ENCODE assay signal across 14 cellular contexts in the genomic region with DNA sequence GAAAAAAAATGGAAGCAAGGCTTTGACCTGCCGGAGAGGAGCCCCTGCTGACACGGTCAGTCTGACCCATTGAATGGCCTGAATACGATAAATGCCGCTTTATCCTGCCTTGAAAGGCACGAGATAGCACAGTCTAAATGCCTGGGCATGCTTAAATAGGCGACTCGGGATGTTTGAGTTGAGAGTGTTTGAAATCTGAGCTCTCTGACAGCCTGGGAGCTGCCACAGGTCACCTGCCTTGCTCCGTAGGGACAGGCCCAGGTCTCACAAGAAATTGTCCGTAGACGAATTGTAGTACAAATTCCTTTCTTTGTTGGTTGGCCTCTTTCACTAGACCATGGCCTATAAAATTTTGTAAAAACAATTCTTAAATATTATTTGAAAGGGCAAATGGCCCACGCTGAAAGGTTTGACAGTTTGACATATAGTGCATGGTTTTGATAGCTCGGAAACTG.
A peak's percentile ranks its signal among the peaks of the same experiment; 100 is the strongest.
DNase-seq lines count a peak whose midpoint lies in the region; ATAC-seq, FAIRE-seq and TF ChIP-seq lines count a peak whose summit lies in the region.
"Had no signal": no experiment of that assay in that cellular context is flagged by ENCODE, and none has a peak within 500 bp of the region (broad histone marks: within the 10 kb centered on the region; RNA-seq: fewer than 3 reads in every experiment).

No MANE protein-coding gene starts in this region.

- H3K9ac ChIP-seq in fibroblast of lung (ENCODE audit: insufficient read depth, low read length) (no peak overlapping the region), mesenchymal stem cell (ENCODE audit: low read length) (no peak overlapping the region)

- no peaks in the 10 kb centered on the region for H3K9me3 Mint-ChIP-seq in type B pancreatic cell
- H3K9me3 Mint-ChIP-seq: T-helper 1 cell treated with Interleukin-12 subunit alpha and Interleukin-12 subunit beta and Interleukin-4 antibody, amounts not matched to agents 30 μg/mL and 1 μg/mL, for 36 hours had no signal

- no peak overlapping the region for H2BK120ac ChIP-seq in mesenchymal stem cell (ENCODE audit: low read depth, low read length)

- H3K4me3 ChIP-seq in fibroblast of lung (replicated peaks in 1 of 4; ENCODE audit: control extremely low read depth in 1 of 4, insufficient read depth in 1 of 4, low read depth in 3 of 4, low read length in 4 of 4) (peak overlapping the region in 1 of 4 experiments; percentile 6), mesenchymal stem cell (ENCODE audit: insufficient read depth in 1 of 2, low read depth in 1 of 2, low read length in 2 of 2) (no peak overlapping the region)

- peak overlapping the region in 1 of 2 experiments; percentile 23 for H3K18ac ChIP-seq in mesenchymal stem cell (ENCODE audit: low read depth in 1 of 2, low read length in 2 of 2)

- peak overlapping the region; percentile 56 for H4K91ac ChIP-seq in mesenchymal stem cell (ENCODE audit: low read length)

- H3K4ac ChIP-seq in mesenchymal stem cell (ENCODE audit: low read depth in 1 of 2, low read length in 2 of 2), result no peak overlapping the region

- no peaks in the 10 kb centered on the region for H3K27me3 ChIP-seq in fibroblast of lung (ENCODE audit: control insufficient read depth, insufficient read depth, low read length)
- no peaks in the 10 kb centered on the region for H3K27me3 ChIP-seq in mesenchymal stem cell (ENCODE audit: control insufficient read depth in 1 of 2, insufficient read depth in 1 of 2, low read length in 2 of 2)
- H3K27me3 ChIP-seq: dorsolateral prefrontal cortex had no signal

- H3K4me1 ChIP-seq in fibroblast of lung (ENCODE audit: control insufficient read depth, extremely low read depth, insufficient read depth, low read length) (peaks cover 20% of the 10 kb centered on the region), mesenchymal stem cell (ENCODE audit: control insufficient read depth, insufficient read depth, low read depth, low read length) (peaks cover 8% of the 10 kb centered on the region)

- H2BK15ac ChIP-seq in mesenchymal stem cell (ENCODE audit: low read depth, poor library complexity, severe bottlenecking), result no peak overlapping the region

- no peak overlapping the region for H3K23ac ChIP-seq in mesenchymal stem cell (ENCODE audit: low read length in 2 of 2)

- no peak overlapping the region for H4K8ac ChIP-seq in mesenchymal stem cell (ENCODE audit: low read length)

- no peak for FAIRE-seq in frontal cortex (lab: Jason Lieb, UNC)

- no peak overlapping the region for H2AK5ac ChIP-seq in mesenchymal stem cell (ENCODE audit: low read length, severe bottlenecking)

- no peaks in the 10 kb centered on the region for H3K9me3 ChIP-seq in fibroblast of lung (ENCODE audit: control insufficient read depth, insufficient read depth, low read depth, low read length)
- H3K9me3 ChIP-seq in mesenchymal stem cell (ENCODE audit: control insufficient read depth, low read length), result no peaks in the 10 kb centered on the region
- H3K9me3 ChIP-seq: neutrophil had no signal

- no peaks in the 10 kb centered on the region for H4K20me1 ChIP-seq in fibroblast of lung (ENCODE audit: control insufficient read depth, extremely low read depth, insufficient read depth, low read length)

- TF ChIP-seq CTCF in fibroblast of lung (conservative IDR thresholded peaks at IDR 0.05 in 1 of 2, IDR thresholded peaks at IDR 0.05 in 1 of 2; ENCODE audit: low read depth in 1 of 2, low read length in 2 of 2) (no peak), type B pancreatic cell (conservative IDR thresholded peaks at IDR 0.05) (no peak)

- H3K79me2 ChIP-seq in fibroblast of lung (ENCODE audit: control insufficient read depth, insufficient read depth, low read length), result peaks cover 49% of the 10 kb centered on the region

- no peaks in the 10 kb centered on the region for H3K27me3 Mint-ChIP-seq in type B pancreatic cell

- DNase-seq in NCI-H510A treated with DMSO at 0.1 percent for 48 hours (lab: John Stamatoyannopoulos, UW) (peak; percentile 30), NCI-H510A (lab: John Stamatoyannopoulos, UW) (no peak), fibroblast of lung (ENCODE audit: low read depth in 2 of 2) (peak in 1 of 2 donors; percentile 20), mesenchymal stem cell (peak; percentile 38), type B pancreatic cell (ENCODE audit: extremely low spot score, unreplicated experiment) (no peak), frontal cortex (ENCODE audit: low spot score in 2 of 2) (no peak), D341Med (ENCODE audit: low spot score) (no peak)
- DNase-seq: dorsolateral prefrontal cortex, NCI-H1092 treated with DMSO at 0.1 percent for 48 hours had no signal

- no peak overlapping the region for H2AFZ ChIP-seq in fibroblast of lung (ENCODE audit: low read length)
- no peak overlapping the region for H2AFZ ChIP-seq in mesenchymal stem cell (ENCODE audit: low read depth, low read length)

- H3K4me1 Mint-ChIP-seq in type B pancreatic cell (ENCODE audit: unreplicated experiment), result peaks cover 68% of the 10 kb centered on the region

- peaks cover 30% of the 10 kb centered on the region for H3K36me3 Mint-ChIP-seq in type B pancreatic cell
- H3K36me3 Mint-ChIP-seq: activated naive CD8-positive, alpha-beta T cell had no signal

- H3K4me3 Mint-ChIP-seq in type B pancreatic cell, result peak overlapping the region; percentile 76
- H3K4me3 Mint-ChIP-seq: activated naive CD8-positive, alpha-beta T cell; T-helper 1 cell treated with Interleukin-12 subunit alpha and Interleukin-12 subunit beta and Interleukin-4 antibody, amounts not matched to agents 30 μg/mL and 1 μg/mL, for 36 hours had no signal

- H3K4me2 ChIP-seq in fibroblast of lung (ENCODE audit: extremely low read depth, insufficient read depth, low read length) (peak overlapping the region; percentile 69), mesenchymal stem cell (ENCODE audit: low read length, poor library complexity, severe bottlenecking) (no peak overlapping the region)

- peak overlapping the region; percentile 86 for H3K27ac Mint-ChIP-seq in type B pancreatic cell
- H3K27ac Mint-ChIP-seq: activated naive CD8-positive, alpha-beta T cell; T-helper 1 cell treated with Interleukin-12 subunit alpha and Interleukin-12 subunit beta and Interleukin-4 antibody, amounts not matched to agents 30 μg/mL and 1 μg/mL, for 36 hours had no signal

- H3K14ac ChIP-seq in mesenchymal stem cell (ENCODE audit: low read length in 2 of 2), result no peak overlapping the region

- no peak for ATAC-seq in HG02840 (IDR thresholded peaks at IDR 0.05; ENCODE audit: low FRiP score, unreplicated experiment)

- WGBS in mesenchymal stem cell, result 25% methylated on average over 10 of the region's 12 CpGs

- peaks cover 2% of the 10 kb centered on the region for H3K79me1 ChIP-seq in mesenchymal stem cell (replicated peaks; ENCODE audit: low read length, poor library complexity, severe bottlenecking)

- H2BK12ac ChIP-seq in mesenchymal stem cell (ENCODE audit: low read length in 2 of 2), result no peak overlapping the region

- H3K36me3 ChIP-seq in fibroblast of lung (ENCODE audit: control insufficient read depth, insufficient read depth, low read length), result no peaks in the 10 kb centered on the region
- peaks cover 0 to 7% of the 10 kb centered on the region in 2 experiments for H3K36me3 ChIP-seq in mesenchymal stem cell (ENCODE audit: control insufficient read depth in 1 of 2, insufficient read depth in 2 of 2, low read depth in 1 of 2, low read length in 2 of 2)
- H3K36me3 ChIP-seq: neutrophil had no signal

- no peak overlapping the region for H2BK5ac ChIP-seq in mesenchymal stem cell (ENCODE audit: low read depth, low read length, poor library complexity, severe bottlenecking)

- peak overlapping the region; percentile 1 for H3K27ac ChIP-seq in fibroblast of lung (ENCODE audit: insufficient read depth, low read length)
- H3K27ac ChIP-seq in mesenchymal stem cell (ENCODE audit: low read length, poor library complexity, severe bottlenecking), result no peak overlapping the region
- H3K27ac ChIP-seq: HL-60, neutrophil had no signal

Comparison
In these comparisons a context has a peak if more than half of its experiments do, and no peak if none do; other contexts are left out.
1. DNase-seq: peak in NCI-H510A treated with DMSO at 0.1 percent for 48 hours (single experiment) and mesenchymal stem cell (single experiment); none in NCI-H510A (single experiment), type B pancreatic cell (single experiment), frontal cortex (0 of 2) and D341Med (single experiment).